In genomic region chr1:168728452-168729404, GRCh38 we compare ENCODE assay signal across 11 cellular contexts. TPM values are rescaled to one million over a fixed set of nuclear protein-coding genes. Genes with fewer than 3 reads are reported as not detected.
DNase-seq lines count a peak whose midpoint lies in the region; ATAC-seq and TF ChIP-seq lines count a peak whose summit lies in the region.
"Had no signal": no experiment of that assay in that cellular context is flagged by ENCODE, and none has a peak within 500 bp of the region (broad histone marks: within the 10 kb centered on the region; RNA-seq: fewer than 3 reads in every experiment).

DPT (minus strand) TSS chr1:168729206; CDS start chr1:168729174, 32 bp downstream.

- H3K27ac Mint-ChIP-seq in osteocyte (ENCODE audit: unreplicated experiment) = peak within 1 kb of the TSS; percentile 16

- H3K4me3 ChIP-seq in foreskin fibroblast (ENCODE audit: low read depth in 1 of 2, low read length in 2 of 2) (peak within 1 kb of the TSS; percentile 16 to 60), uterus (peak within 1 kb of the TSS; percentile 11 to 18), prostate gland (no peak within 1 kb of the TSS)

- peak; percentile 94 for DNase-seq in RPMI7951 (ENCODE audit: low read depth)
- DNase-seq in foreskin fibroblast = peak; percentile 77 to 93
- no peak for DNase-seq in osteocyte (ENCODE audit: extremely low spot score, unreplicated experiment)
- peak; percentile 69 to 71 for DNase-seq in uterus
- DNase-seq in prostate gland (ENCODE audit: low spot score) = no peak
- DNase-seq: NCI-H69 had no signal

- H3K36me3 ChIP-seq in uterus (no peaks in the 10 kb centered on the region), prostate gland (no peaks in the 10 kb centered on the region)

- intact Hi-C loops in uterus (cut with DNase I; ENCODE audit: low total_unique reads) (no loop called here), prostate gland (cut with DNase I) (no loop called here)

- no peaks in the 10 kb centered on the region for H3K4me1 ChIP-seq in uterus
- no peaks in the 10 kb centered on the region for H3K4me1 ChIP-seq in prostate gland (replicated peaks)

- ATAC-seq in HG02798 (IDR thresholded peaks at IDR 0.05; ENCODE audit: poor library complexity, unreplicated experiment) = no peak
- ATAC-seq in HG02678 (IDR thresholded peaks at IDR 0.05; ENCODE audit: unreplicated experiment) = no peak
- no peak for ATAC-seq in HG03135 (IDR thresholded peaks at IDR 0.05; ENCODE audit: unreplicated experiment)

- H3K27me3 ChIP-seq in uterus = no peaks in the 10 kb centered on the region
- H3K27me3 ChIP-seq in prostate gland (replicated peaks; ENCODE audit: insufficient read depth) = no peaks in the 10 kb centered on the region

- peak within 1 kb of the TSS; percentile 40 to 64 for H3K27ac ChIP-seq in uterus
- H3K27ac ChIP-seq in prostate gland = no peak within 1 kb of the TSS

- TF ChIP-seq CTCF in foreskin fibroblast (IDR thresholded peaks at IDR 0.05; ENCODE audit: low read depth, low read length) (no peak), osteocyte (IDR thresholded peaks at IDR 0.05) (no peak), uterus (IDR thresholded peaks at IDR 0.05) (no peak), prostate gland (IDR thresholded peaks at IDR 0.05) (no peak)

- H3K36me3 Mint-ChIP-seq in osteocyte (ENCODE audit: unreplicated experiment) = no peaks in the 10 kb centered on the region

- peaks cover 5% of the 10 kb centered on the region for H3K27me3 Mint-ChIP-seq in osteocyte (ENCODE audit: unreplicated experiment)

- H3K4me3 Mint-ChIP-seq in osteocyte (ENCODE audit: unreplicated experiment) = no peak within 1 kb of the TSS

- no peaks in the 10 kb centered on the region for H3K9me3 Mint-ChIP-seq in osteocyte (ENCODE audit: unreplicated experiment)

- 75% methylated on average over 14 of the region's 14 CpGs for WGBS in prostate gland

- peaks cover 16% of the 10 kb centered on the region for H3K4me1 Mint-ChIP-seq in osteocyte (ENCODE audit: unreplicated experiment)

- H3K9me3 ChIP-seq in uterus (no peaks in the 10 kb centered on the region), prostate gland (no peaks in the 10 kb centered on the region)

- TF ChIP-seq POLR2A in uterus (IDR thresholded peaks at IDR 0.05) = no peak
- no peak for TF ChIP-seq POLR2A in prostate gland (IDR thresholded peaks at IDR 0.05)

RNA-seq across cellular contexts. Expression of gene DPT, which starts in this region (rescaled TPM):
- 71.3 and 75.6 TPM in 2 replicates for total RNA-seq in RPMI7951 (2014; rRNA removed; shearing (Covaris generic))
- total RNA-seq in osteocyte = 1.1 and 1.4 TPM in 2 replicates
- total RNA-seq in uterus = 100 to 1,000 TPM in 1 of 4 donors, 10 to 100 TPM in 3; 43.7 to 105 (median 57.5) TPM
- total RNA-seq in prostate gland = 10 to 100 TPM in 1 of 2 donors, 1 to 10 TPM in 1; 4.7 to 15.4 TPM
- total RNA-seq: bronchial epithelial cell, SK-MEL-5 had no signal

Comparison
In these comparisons a context has a peak if more than half of its experiments do, and no peak if none do; other contexts are left out.
1. DNase-seq: peak in RPMI7951 (single experiment), foreskin fibroblast (2 of 2) and uterus (2 of 2); none in osteocyte (single experiment) and prostate gland (single experiment).
2. H3K4me3 ChIP-seq: peak in foreskin fibroblast (2 of 2) and uterus (2 of 2); none in prostate gland (0 of 2).
3. H3K27ac ChIP-seq: peak in uterus (2 of 2); none in prostate gland (0 of 2).